ENCODE assay signal across 16 cellular contexts in genomic region chr13:113447596-113447995, GRCh38.
"Had no signal": no experiment of that assay in that cellular context is flagged by ENCODE, and none has a peak within 500 bp of the region (broad histone marks: within the 10 kb centered on the region; RNA-seq: fewer than 3 reads in every experiment).

No MANE protein-coding gene starts in this region.

- ATAC-seq: activated T-cell treated with anti-CD3 and anti-CD28 coated beads, Interleukin-2, amount 50 U/mL, for 4 hours; lower lobe of right lung; stimulated activated memory B cell treated with anti-CD40 and anti-IgM and Interleukin-4, amounts not matched to agents 10 μg/mL and 1 μg/mL and 100 μg/mL, for 72 hours; T-helper 17 cell; WTC11 had no signal

- H3K4me3 ChIP-seq: colonic mucosa, esophagus muscularis mucosa, lower lobe of right lung, thyroid gland had no signal

- H3K27ac ChIP-seq: colonic mucosa, esophagus muscularis mucosa, lower lobe of right lung, thyroid gland had no signal

- H3K4me1 ChIP-seq: colonic mucosa, thyroid gland had no signal

- H3K27me3 ChIP-seq: colonic mucosa, esophagus muscularis mucosa, thyroid gland had no signal

- DNase-seq: activated CD4-positive, alpha-beta memory T cell treated with anti-CD3 and anti-CD28 coated beads, Interleukin-2, amount 10 ng/mL, durations not matched to agents 7 days and 5 days; activated CD4-positive, alpha-beta T cell treated with anti-CD3 and anti-CD28 coated beads for 4 hours; activated effector memory CD4-positive, alpha-beta T cell treated with Interleukin-2 at 50 U/mL for 16 hours; activated naive CD4-positive, alpha-beta T cell treated with anti-CD3 and anti-CD28 coated beads, Interleukin-2, amount 50 U/mL, for 16 hours; activated T-cell treated with anti-CD3 and anti-CD28 coated beads, Interleukin-2, amount 50 U/mL, for 4 hours; caudate nucleus; colonic mucosa; glutamatergic neuron; hypothalamus; lower lobe of right lung; stimulated activated CD4-positive, alpha-beta T cell treated with anti-CD3 and anti-CD28 coated beads, Interleukin-2, amount 100 ng/mL, for 48 hours; T-helper 17 cell; thyroid gland had no signal

- H3K36me3 ChIP-seq: colonic mucosa, lower lobe of right lung, thyroid gland had no signal

- H3K9me3 ChIP-seq: colonic mucosa, esophagus muscularis mucosa, lower lobe of right lung, thyroid gland had no signal
